In genomic region chr15:74451322-74451721, GRCh38 we compare ENCODE assay signal across 27 cellular contexts.
"Had no signal": no experiment of that assay in that cellular context is flagged by ENCODE, and none has a peak within 500 bp of the region (broad histone marks: within the 10 kb centered on the region; RNA-seq: fewer than 3 reads in every experiment).

No MANE protein-coding gene starts in this region.

- DNase-seq: activated CD4-positive, alpha-beta memory T cell treated with anti-CD3 and anti-CD28 coated beads for 36 hours; activated CD4-positive, alpha-beta T cell treated with anti-CD3 and anti-CD28 coated beads, Interleukin-2, amount 10 ng/mL, durations not matched to agents 24 days and 14 days; activated naive CD4-positive, alpha-beta T cell treated with Interleukin-2 at 50 U/mL for 16 hours; activated T-cell treated with anti-CD3 and anti-CD28 coated beads, Interleukin-2, amount 50 U/mL, for 4 hours; brain microvascular endothelial cell; effector memory CD4-positive, alpha-beta T cell; left cardiac atrium; left ventricle myocardium superior; small intestine; stimulated activated CD4-positive, alpha-beta T cell treated with anti-CD3 and anti-CD28 coated beads, Interleukin-4, amount 100 ng/mL, for 4 hours; stimulated activated CD8-positive, alpha-beta memory T cell treated with anti-CD3 and anti-CD28 coated beads, Interleukin-4, amount 100 ng/mL, for 48 hours; stimulated activated naive B cell treated with anti-CD40 and anti-IgM and Interleukin-4, amounts not matched to agents 10 μg/mL and 1 μg/mL and 100 μg/mL, for 72 hours; stomach; SW 1271; T1000; WERI-Rb-1 had no signal

- H3K9me3 Mint-ChIP-seq: activated CD4-positive, alpha-beta memory T cell treated with anti-CD3 and anti-CD28 coated beads for 36 hours; activated CD4-positive, alpha-beta T cell treated with anti-CD3 and anti-CD28 coated beads, Interleukin-2, amount 10 ng/mL, durations not matched to agents 24 days and 14 days; activated T-cell treated with anti-CD3 and anti-CD28 coated beads, Interleukin-2, amount 50 U/mL, for 4 hours; activated T-helper 2 cell treated with anti-CD3 and anti-CD28 coated beads, Interferon-gamma antibody, Interleukin-2, Interleukin-4, amounts not matched to agents 10 μg/mL and 5 μg/mL and 100 μg/mL, durations not matched to agents 14 hours and 24 hours and 36 hours; nephron; stimulated activated naive B cell treated with anti-CD40 and anti-IgM and Interleukin-4, amounts not matched to agents 10 μg/mL and 1 μg/mL and 100 μg/mL, for 72 hours; T-helper 1 cell treated with Interleukin-12 subunit alpha and Interleukin-12 subunit beta and Interleukin-4 antibody, amounts not matched to agents 30 μg/mL and 1 μg/mL, for 36 hours had no signal

- H3K27ac Mint-ChIP-seq: activated CD4-positive, alpha-beta memory T cell treated with anti-CD3 and anti-CD28 coated beads for 36 hours; activated CD4-positive, alpha-beta T cell treated with anti-CD3 and anti-CD28 coated beads, Interleukin-2, amount 10 ng/mL, durations not matched to agents 24 days and 14 days; activated naive CD8-positive, alpha-beta T cell; activated T-helper 2 cell treated with anti-CD3 and anti-CD28 coated beads, Interferon-gamma antibody, Interleukin-2, Interleukin-4, amounts not matched to agents 10 μg/mL and 5 μg/mL and 100 μg/mL, durations not matched to agents 14 hours and 24 hours and 36 hours; stimulated activated naive B cell treated with anti-CD40 and anti-IgM and Interleukin-4, amounts not matched to agents 10 μg/mL and 1 μg/mL and 100 μg/mL, for 72 hours; T-helper 1 cell treated with Interleukin-12 subunit alpha and Interleukin-12 subunit beta and Interleukin-4 antibody, amounts not matched to agents 30 μg/mL and 1 μg/mL, for 36 hours had no signal

- H3K4me3 Mint-ChIP-seq: activated CD4-positive, alpha-beta memory T cell treated with anti-CD3 and anti-CD28 coated beads for 36 hours; activated CD4-positive, alpha-beta T cell treated with anti-CD3 and anti-CD28 coated beads, Interleukin-2, amount 10 ng/mL, durations not matched to agents 24 days and 14 days; activated naive CD8-positive, alpha-beta T cell; activated T-cell treated with anti-CD3 and anti-CD28 coated beads, Interleukin-2, amount 50 U/mL, for 4 hours; nephron; stimulated activated naive B cell treated with anti-CD40 and anti-IgM and Interleukin-4, amounts not matched to agents 10 μg/mL and 1 μg/mL and 100 μg/mL, for 72 hours; T-helper 1 cell treated with Interleukin-12 subunit alpha and Interleukin-12 subunit beta and Interleukin-4 antibody, amounts not matched to agents 30 μg/mL and 1 μg/mL, for 36 hours had no signal

- H3K27me3 Mint-ChIP-seq: activated CD4-positive, alpha-beta memory T cell treated with anti-CD3 and anti-CD28 coated beads for 36 hours; activated CD4-positive, alpha-beta T cell treated with anti-CD3 and anti-CD28 coated beads, Interleukin-2, amount 10 ng/mL, durations not matched to agents 24 days and 14 days; activated naive CD8-positive, alpha-beta T cell; stimulated activated naive B cell treated with anti-CD40 and anti-IgM and Interleukin-4, amounts not matched to agents 10 μg/mL and 1 μg/mL and 100 μg/mL, for 72 hours had no signal

- H3K27ac ChIP-seq: brain microvascular endothelial cell, gastroesophageal sphincter, hepatocyte, neutrophil, sigmoid colon, SK-N-MC, stomach, suprapubic skin, tibial nerve, WERI-Rb-1 had no signal
